In the genomic region with DNA sequence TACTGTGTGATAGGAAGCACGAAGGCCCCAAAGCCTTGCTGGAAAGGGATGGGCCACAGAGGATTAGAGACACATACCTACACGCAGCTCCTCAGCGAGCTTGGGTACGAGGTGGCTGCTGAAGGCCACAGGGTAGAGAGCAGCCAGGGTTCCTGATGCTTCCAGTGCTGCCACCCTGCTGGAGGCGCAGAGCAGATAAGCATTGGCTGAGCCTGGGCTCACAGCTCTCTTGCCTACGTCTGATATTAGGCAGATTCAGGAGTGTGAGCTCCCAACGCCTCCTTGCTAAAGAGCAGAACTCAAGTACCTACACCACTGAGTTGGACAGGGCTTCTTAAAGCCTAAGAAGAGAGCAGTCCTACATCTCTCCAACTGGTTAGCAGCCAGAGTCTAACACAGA, we compare ENCODE assay signal across 18 cellular contexts. TPM values are rescaled to one million over a fixed set of nuclear protein-coding genes. Genes with fewer than 3 reads are reported as not detected.
A peak's percentile ranks its signal among the peaks of the same experiment; 100 is the strongest.
DNase-seq lines count a peak whose midpoint lies in the region; ATAC-seq, FAIRE-seq and TF ChIP-seq lines count a peak whose summit lies in the region.
"Had no signal": no experiment of that assay in that cellular context is flagged by ENCODE, and none has a peak within 500 bp of the region (broad histone marks: within the 10 kb centered on the region; RNA-seq: fewer than 3 reads in every experiment).

No MANE protein-coding gene starts in this region.

- no TSS peak for BruUV-seq in HCT116 (replicated peaks; lab: Mats Ljungman, UMichigan)

- H2BK12ac ChIP-seq in mesenchymal stem cell (ENCODE audit: low read length in 2 of 2): no peak overlapping the region

- 98% methylated on average over 7 of the region's 7 CpGs for WGBS in mesenchymal stem cell
- WGBS in right lobe of liver (ENCODE audit: insufficient coverage, low coverage, low lambda C conversion rate, missing lambda C conversion rate): no CpG with 5 or more reads among the region's 7 CpGs

- CTCF ChIA-PET in HCT116 (lab: Charles Lee) (interaction anchor here (1.2 to 2.2 kb wide), 3 partner anchors 9 to 235 kb away, joined by 3 to 8 read pairs (median 5); no protein-coding TSS in a partner anchor), RWPE1 (lab: Yijun Ruan, JAX) (interaction anchor here (1.0 to 3.9 kb wide), 3 partner anchors 88 to 147 kb away, joined by 4 to 18 read pairs (median 8); no protein-coding TSS in a partner anchor)

- H3K36me3 ChIP-seq in HCT116 (ENCODE audit: control insufficient read depth in 1 of 2, insufficient read depth in 2 of 2, low read length in 2 of 2): peaks cover 47 to 70% of the 10 kb centered on the region in 2 experiments
- peaks cover 76 to 99% of the 10 kb centered on the region in 2 experiments for H3K36me3 ChIP-seq in mesenchymal stem cell (ENCODE audit: control insufficient read depth in 1 of 2, insufficient read depth in 2 of 2, low read depth in 1 of 2, low read length in 2 of 2)
- H3K36me3 ChIP-seq in right lobe of liver: peaks cover 5 to 81% (median 32%) of the 10 kb centered on the region in 4 donors

- no peak for FAIRE-seq in GM19239 (lab: Jason Lieb, UNC)

- no peak for TF ChIP-seq POLR2A in HCT116 (IDR thresholded peaks at IDR 0.05; ENCODE audit: borderline replicate concordance, extremely low read depth, insufficient read depth, insufficient read length)
- no peak for TF ChIP-seq POLR2A in right lobe of liver (IDR thresholded peaks at IDR 0.05)

- peaks cover 30% of the 10 kb centered on the region for H3K79me1 ChIP-seq in mesenchymal stem cell (replicated peaks; ENCODE audit: low read length, poor library complexity, severe bottlenecking)

- no peaks in the 10 kb centered on the region for H3K9me2 ChIP-seq in HCT116 (ENCODE audit: insufficient read depth)

- no peak for TF ChIP-seq RAD21 in HCT116 (IDR thresholded peaks at IDR 0.05; ENCODE audit: low read depth)

- H3K4me1 ChIP-seq in HCT116 (ENCODE audit: control insufficient read depth in 1 of 2, insufficient read depth in 2 of 2, low read length in 2 of 2): peaks cover 20 to 40% of the 10 kb centered on the region in 2 experiments
- H3K4me1 ChIP-seq in mesenchymal stem cell (ENCODE audit: control insufficient read depth, insufficient read depth, low read depth, low read length): peaks cover 2% of the 10 kb centered on the region
- peaks cover 0 to 5% (median 0%) of the 10 kb centered on the region in 4 donors for H3K4me1 ChIP-seq in right lobe of liver
- H3K4me1 ChIP-seq: BE2C had no signal

- no peak overlapping the region for H3K23ac ChIP-seq in mesenchymal stem cell (ENCODE audit: low read length in 2 of 2)

- H3K27me3 ChIP-seq in HCT116 (ENCODE audit: insufficient read depth, low read length) (no peaks in the 10 kb centered on the region), mesenchymal stem cell (ENCODE audit: control insufficient read depth in 1 of 2, insufficient read depth in 1 of 2, low read length in 2 of 2) (no peaks in the 10 kb centered on the region), right lobe of liver (no peaks in the 10 kb centered on the region)
- H3K27me3 ChIP-seq: BE2C had no signal

- 0 out of 2 replicates have a peak, but pooled peaks cover 3% of the 10 kb centered on the region for H3K79me2 ChIP-seq in HCT116 (ENCODE audit: insufficient read depth, low read length)

- H3K9me3 ChIP-seq in HCT116 (ENCODE audit: control insufficient read depth in 1 of 2, insufficient read depth in 1 of 2, low read depth in 1 of 2, low read length in 2 of 2) (no peaks in the 10 kb centered on the region), mesenchymal stem cell (ENCODE audit: control insufficient read depth, low read length) (no peaks in the 10 kb centered on the region), right lobe of liver (no peaks in the 10 kb centered on the region)
- H3K9me3 ChIP-seq: BE2C had no signal

- POLR2A ChIA-PET in HCT116 (lab: Charles Lee): no interaction called here
- POLR2A ChIA-PET in RWPE1 (lab: Yijun Ruan, JAX; ENCODE audit: low non-redundant PET): interaction anchor here (0.6 kb wide), 1 partner anchor 179 kb away, joined by 7 read pairs; no protein-coding TSS in a partner anchor

- no peak for ATAC-seq in HCT116
- ATAC-seq in stimulated activated naive CD8-positive, alpha-beta T cell treated with anti-CD3 and anti-CD28 coated beads, Interleukin-15, Interleukin-2, amounts not matched to agents 100 U/mL and 50 U/mL, for 24 hours: peak; percentile 6
- no peak for ATAC-seq in HG03196 (IDR thresholded peaks at IDR 0.05; ENCODE audit: unreplicated experiment)
- no peak for ATAC-seq in right lobe of liver

- TF ChIP-seq CTCF in HCT116 (IDR thresholded peaks at IDR 0.05 in 2 of 3, conservative IDR thresholded peaks at IDR 0.05 in 1 of 3; ENCODE audit: borderline replicate concordance in 1 of 3, insufficient read depth in 1 of 3, low read depth in 2 of 3, low read length in 2 of 3): no peak
- no peak for TF ChIP-seq CTCF in RWPE1 (conservative IDR thresholded peaks at IDR 0.05; ENCODE audit: low read depth)
- no peak for TF ChIP-seq CTCF in right lobe of liver (IDR thresholded peaks at IDR 0.05)

- H3K4me2 ChIP-seq in HCT116 (ENCODE audit: low read length): peak overlapping the region; percentile 61; the same call in 1 of the 2 replicates
- H3K4me2 ChIP-seq in mesenchymal stem cell (ENCODE audit: low read length, poor library complexity, severe bottlenecking): no peak overlapping the region

- H2BK15ac ChIP-seq in mesenchymal stem cell (ENCODE audit: low read depth, poor library complexity, severe bottlenecking): no peak overlapping the region

- no peak overlapping the region for H3K4ac ChIP-seq in mesenchymal stem cell (ENCODE audit: low read depth in 1 of 2, low read length in 2 of 2)

- H3K4me3 ChIP-seq in HCT116 (replicated peaks in 1 of 2; ENCODE audit: low read depth in 1 of 2, low read length in 2 of 2): no peak overlapping the region
- no peak overlapping the region for H3K4me3 ChIP-seq in mesenchymal stem cell (ENCODE audit: insufficient read depth in 1 of 2, low read depth in 1 of 2, low read length in 2 of 2)
- no peak overlapping the region for H3K4me3 ChIP-seq in right lobe of liver
- H3K4me3 ChIP-seq: GM23248, SK-N-MC had no signal

- DNase-seq in HCT116 (ENCODE audit: low read depth, low spot score): no peak
- no peak for DNase-seq in RWPE1 (ENCODE audit: low spot score)
- no peak for DNase-seq in mesenchymal stem cell
- DNase-seq in stimulated activated naive CD8-positive, alpha-beta T cell treated with anti-CD3 and anti-CD28 coated beads, Interleukin-15, Interleukin-2, amounts not matched to agents 100 U/mL and 50 U/mL, for 24 hours: no peak
- DNase-seq in NCI-H2227 (lab: John Stamatoyannopoulos, UW; ENCODE audit: unreplicated experiment): no peak
- DNase-seq in right lobe of liver: no peak
- no peak for DNase-seq in GM19239 (ENCODE audit: insufficient read length, low spot score)
- DNase-seq: BE2C; CD4-positive, alpha-beta T cell; GM23248; HCEC 1CT; KG1; NCI-H146; NCI-H2081; NCI-H524; Right ventricle myocardium superior had no signal

- no peak overlapping the region for H3K14ac ChIP-seq in mesenchymal stem cell (ENCODE audit: low read length in 2 of 2)

- intact Hi-C loops in HCT116 (cut with micrococcal nuclease) (no loop called here), right lobe of liver (cut with DNase I) (loop anchor here in 1 of 2 donors (10.0 kb wide), 1 partner anchor 79 kb away; no protein-coding TSS in a partner anchor)

- RAD21 ChIA-PET in HCT116 (lab: Charles Lee; ENCODE audit: low non-redundant PET in 1 of 2, low total read pairs in 2 of 2, uncharacterized antibody in 2 of 2, unreplicated experiment in 2 of 2): interaction anchor here in 1 of 2 experiments (1.2 kb wide), 1 partner anchor 144 kb away, joined by 3 read pairs; no protein-coding TSS in a partner anchor

- H4K8ac ChIP-seq in mesenchymal stem cell (ENCODE audit: low read length): no peak overlapping the region

- H2BK120ac ChIP-seq in mesenchymal stem cell (ENCODE audit: low read depth, low read length): no peak overlapping the region

- H2AK5ac ChIP-seq in mesenchymal stem cell (ENCODE audit: low read length, severe bottlenecking): no peak overlapping the region

- peaks cover 2% of the 10 kb centered on the region; the same call in 1 of the 2 replicates for H4K20me1 ChIP-seq in HCT116 (ENCODE audit: insufficient read depth)

- H3K27ac ChIP-seq in HCT116 (ENCODE audit: low read depth, low read length) (no peak overlapping the region), RWPE1 (peak overlapping the region; percentile 68), mesenchymal stem cell (ENCODE audit: low read length, poor library complexity, severe bottlenecking) (no peak overlapping the region), right lobe of liver (no peak overlapping the region)
- H3K27ac ChIP-seq: GM23248, SK-N-MC had no signal

- no peak overlapping the region for H2BK5ac ChIP-seq in mesenchymal stem cell (ENCODE audit: low read depth, low read length, poor library complexity, severe bottlenecking)

- H2AFZ ChIP-seq in HCT116 (ENCODE audit: low read depth, low read length, poor library complexity, severe bottlenecking) (no peak overlapping the region), mesenchymal stem cell (ENCODE audit: low read depth, low read length) (no peak overlapping the region)
- H2AFZ ChIP-seq: GM23248 had no signal

- H3K18ac ChIP-seq in mesenchymal stem cell (ENCODE audit: low read depth in 1 of 2, low read length in 2 of 2): no peak overlapping the region

- no peak overlapping the region for H4K91ac ChIP-seq in mesenchymal stem cell (ENCODE audit: low read length)

- H3K9ac ChIP-seq in HCT116 (ENCODE audit: low read length) (no peak overlapping the region), mesenchymal stem cell (ENCODE audit: low read length) (peak overlapping the region; percentile 37)
- H3K9ac ChIP-seq: GM23248 had no signal

RNA-seq across cellular contexts. Expression of gene ZDHHC16, which starts 20.0 kb away (rescaled TPM):
- total RNA-seq in HCT116 (2021; ENCODE audit: unreplicated experiment) (34.0 TPM), right lobe of liver (10 to 100 TPM; 15.8 to 27.0 (median 22.8) TPM)
- polyA plus RNA-seq in HCT116 (2012): 23.9 and 32.2 TPM in 2 replicates
- polyA plus RNA-seq in mesenchymal stem cell (2013, experiment 1 of 2): 38.8 TPM
- polyA plus RNA-seq in mesenchymal stem cell (2013, experiment 2 of 2): 39.7 TPM

RNA-seq across cellular contexts. Expression of gene EXOSC1, which starts 20.2 kb away (rescaled TPM):
- total RNA-seq in HCT116 (2021; ENCODE audit: unreplicated experiment): 38.9 TPM
- polyA plus RNA-seq in HCT116 (2012): 44.7 and 53.0 TPM in 2 replicates
- polyA plus RNA-seq in mesenchymal stem cell (2013, experiment 1 of 2): 60.5 TPM
- polyA plus RNA-seq in mesenchymal stem cell (2013, experiment 2 of 2): 56.7 TPM
- 10 to 100 TPM in 5 of 6 experiments, 1 to 10 TPM in 1; 9.2 to 19.1 (median 11.8) TPM for total RNA-seq in right lobe of liver

RNA-seq across cellular contexts. Expression of gene MMS19, which starts 32.2 kb away (rescaled TPM):
- total RNA-seq in HCT116 (2021; ENCODE audit: unreplicated experiment) (101 TPM), right lobe of liver (10 to 100 TPM; 18.7 to 40.7 (median 20.3) TPM)
- 87.2 and 107 TPM in 2 replicates for polyA plus RNA-seq in HCT116 (2012)
- polyA plus RNA-seq in mesenchymal stem cell (2013, experiment 1 of 2): 64.0 TPM
- polyA plus RNA-seq in mesenchymal stem cell (2013, experiment 2 of 2): 64.3 TPM

RNA-seq across cellular contexts. Expression of gene UBTD1, which starts 32.7 kb away (rescaled TPM):
- total RNA-seq in HCT116 (2021; ENCODE audit: unreplicated experiment) (12.8 TPM), right lobe of liver (1 to 10 TPM; 5.4 to 8.8 (median 7.0) TPM)
- 13.6 and 15.6 TPM in 2 replicates for polyA plus RNA-seq in HCT116 (2012)
- 29.3 TPM for polyA plus RNA-seq in mesenchymal stem cell (2013, experiment 1 of 2)
- polyA plus RNA-seq in mesenchymal stem cell (2013, experiment 2 of 2): 29.9 TPM

RNA-seq across cellular contexts. Expression of gene PGAM1, which starts 40.0 kb away (rescaled TPM):
- total RNA-seq in HCT116 (2021; ENCODE audit: unreplicated experiment) (497 TPM), right lobe of liver (100 to 1,000 TPM; 100 to 228 (median 162) TPM)
- polyA plus RNA-seq in HCT116 (2012): 584 and 661 TPM in 2 replicates
- polyA plus RNA-seq in mesenchymal stem cell (2013, experiment 1 of 2): 268 TPM
- 270 TPM for polyA plus RNA-seq in mesenchymal stem cell (2013, experiment 2 of 2)
